Comparison of ENCODE assay signal across 10 cellular contexts in genomic region chr13:98500963-98501421, GRCh38.
DNase-seq lines count a peak whose midpoint lies in the region; ATAC-seq and TF ChIP-seq lines count a peak whose summit lies in the region.
"Had no signal": no experiment of that assay in that cellular context is flagged by ENCODE, and none has a peak within 500 bp of the region (broad histone marks: within the 10 kb centered on the region; RNA-seq: fewer than 3 reads in every experiment).

No MANE protein-coding gene starts in this region.

- H3K27ac Mint-ChIP-seq in activated T-cell treated with anti-CD3 and anti-CD28 coated beads, Interleukin-2, amount 50 U/mL, for 72 hours = no peak overlapping the region

- H3K27ac ChIP-seq in heart left ventricle = no peak overlapping the region
- H3K27ac ChIP-seq in adrenal gland = no peak overlapping the region
- H3K27ac ChIP-seq: gastrocnemius medialis had no signal

- peaks cover 0 to 4% of the 10 kb centered on the region in 2 donors for H3K36me3 Mint-ChIP-seq in activated T-cell treated with anti-CD3 and anti-CD28 coated beads, Interleukin-2, amount 50 U/mL, for 72 hours (ENCODE audit: insufficient read depth in 2 of 2)

- no peaks in the 10 kb centered on the region for H3K27me3 Mint-ChIP-seq in activated T-cell treated with anti-CD3 and anti-CD28 coated beads, Interleukin-2, amount 50 U/mL, for 72 hours (ENCODE audit: low read depth)

- no peaks in the 10 kb centered on the region for H3K9me3 Mint-ChIP-seq in activated T-cell treated with anti-CD3 and anti-CD28 coated beads, Interleukin-2, amount 50 U/mL, for 72 hours

- H3K27me3 ChIP-seq in heart left ventricle (no peaks in the 10 kb centered on the region), adrenal gland (no peaks in the 10 kb centered on the region)
- H3K27me3 ChIP-seq: gastrocnemius medialis had no signal

- TF ChIP-seq POLR2A in heart left ventricle (IDR thresholded peaks at IDR 0.05) (no peak), adrenal gland (IDR thresholded peaks at IDR 0.05) (no peak)

- peak; percentile 74 for ATAC-seq in GM18517 (IDR thresholded peaks at IDR 0.05; ENCODE audit: unreplicated experiment)
- ATAC-seq in GM21390 (IDR thresholded peaks at IDR 0.05; ENCODE audit: unreplicated experiment) = peak; percentile 86
- ATAC-seq in HG03066 (IDR thresholded peaks at IDR 0.05; ENCODE audit: low read depth, unreplicated experiment) = peak; percentile 68
- no peak for ATAC-seq in heart left ventricle
- ATAC-seq in activated T-cell treated with anti-CD3 and anti-CD28 coated beads, Interleukin-2, amount 50 U/mL, for 72 hours (replicated peaks in 1 of 2) = no peak
- ATAC-seq: gastrocnemius medialis had no signal

- peaks cover 77% of the 10 kb centered on the region for H3K4me1 Mint-ChIP-seq in activated T-cell treated with anti-CD3 and anti-CD28 coated beads, Interleukin-2, amount 50 U/mL, for 72 hours (ENCODE audit: low read depth)

- WGBS in heart left ventricle, 4 donors = 94 to 95% (median 95%) methylated on average over 10 of the region's 10 CpGs
- WGBS in adrenal gland, 4 donors = 92 to 97% (median 95%) methylated on average over 10 of the region's 10 CpGs

- H3K4me3 ChIP-seq in heart left ventricle (no peak overlapping the region), adrenal gland (no peak overlapping the region)
- H3K4me3 ChIP-seq: gastrocnemius medialis had no signal

- H3K36me3 ChIP-seq in heart left ventricle (peaks cover 0 to 14% (median 0%) of the 10 kb centered on the region in 9 donors), adrenal gland (replicated peaks in 1 of 2) (peaks cover 0 to 6% of the 10 kb centered on the region in 2 donors)
- H3K36me3 ChIP-seq: gastrocnemius medialis had no signal

- intact Hi-C loops in heart left ventricle (cut with DNase I) (loop anchor here in 2 of 10 donors (5.0 to 10.0 kb wide), 2 partner anchors 66 to 74 kb away; partner anchors contain the start of gene STK24 (in 1 of the 2)), adrenal gland (cut with DNase I) (no loop called here)

- no peak for TF ChIP-seq CTCF in heart left ventricle (IDR thresholded peaks at IDR 0.05)
- TF ChIP-seq CTCF in adrenal gland (IDR thresholded peaks at IDR 0.05) = no peak

- no peak overlapping the region for H3K4me3 Mint-ChIP-seq in activated T-cell treated with anti-CD3 and anti-CD28 coated beads, Interleukin-2, amount 50 U/mL, for 72 hours

- peaks cover 12 to 85% (median 60%) of the 10 kb centered on the region in 12 donors for H3K4me1 ChIP-seq in heart left ventricle
- H3K4me1 ChIP-seq in adrenal gland (replicated peaks in 1 of 2) = peaks cover 33 to 55% of the 10 kb centered on the region in 2 donors

- H3K9me3 ChIP-seq in heart left ventricle (no peaks in the 10 kb centered on the region), adrenal gland (replicated peaks in 1 of 3) (no peaks in the 10 kb centered on the region)
- H3K9me3 ChIP-seq: gastrocnemius medialis had no signal

- DNase-seq in islet precursor cell = peak; percentile 35
- DNase-seq in stimulated activated naive CD4-positive, alpha-beta T cell treated with Interleukin-2 at 50 U/mL for 16 hours (lab: John Stamatoyannopoulos, UW) = no peak
- no peak for DNase-seq in heart left ventricle
- no peak for DNase-seq in activated T-cell treated with anti-CD3 and anti-CD28 coated beads, Interleukin-2, amount 50 U/mL, for 72 hours
- no peak for DNase-seq in adrenal gland
- DNase-seq: gastrocnemius medialis, NCI-H748 treated with DMSO at 0.1 percent for 48 hours had no signal

Comparison
In these comparisons a context has a peak if more than half of its experiments do, and no peak if none do; other contexts are left out.
1. ATAC-seq: peak in GM18517 (single experiment), GM21390 (single experiment) and HG03066 (single experiment); none in heart left ventricle (0 of 4) and activated T-cell treated with anti-CD3 and anti-CD28 coated beads, Interleukin-2, amount 50 U/mL, for 72 hours (0 of 2).